38 cellular contexts compared by ENCODE assay signal in the genomic region with DNA sequence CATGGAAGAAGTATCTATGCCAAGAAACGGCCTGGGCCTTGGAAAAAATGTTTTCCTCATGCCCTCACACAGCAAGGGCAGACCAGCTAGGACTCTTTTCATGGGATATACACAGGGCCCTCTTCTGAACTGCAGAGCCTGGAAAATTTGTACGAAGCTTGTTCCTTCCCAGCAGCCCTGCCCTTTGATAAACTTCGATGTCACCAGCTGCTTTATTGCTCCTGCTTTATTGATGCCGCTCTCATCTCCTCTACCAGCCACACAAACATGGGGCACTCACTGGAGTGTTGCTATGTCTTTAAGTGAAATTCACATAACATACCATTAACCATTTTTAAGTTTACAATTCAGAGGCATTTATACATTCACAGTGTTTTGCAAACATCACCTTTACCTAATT.
"Had no signal": no experiment of that assay in that cellular context is flagged by ENCODE, and none has a peak within 500 bp of the region (broad histone marks: within the 10 kb centered on the region; RNA-seq: fewer than 3 reads in every experiment).

No MANE protein-coding gene starts in this region.

- H3K27ac ChIP-seq: ascending aorta, cardiac muscle cell, WERI-Rb-1 had no signal

- H3K9me3 Mint-ChIP-seq: activated naive CD8-positive, alpha-beta T cell treated with anti-CD3 and anti-CD28 coated beads, Interleukin-2, amount 50 U/mL, for 24 hours; activated T-cell treated with anti-CD3 and anti-CD28 coated beads, Interleukin-2, amount 50 U/mL, for 4 hours; activated T-cell treated with anti-CD3 and anti-CD28 coated beads, Interleukin-2, amount 50 U/mL, for 72 hours; activated T-helper 2 cell treated with anti-CD3 and anti-CD28 coated beads, Interferon-gamma antibody, Interleukin-2, Interleukin-4, amounts not matched to agents 10 μg/mL and 5 μg/mL and 100 μg/mL, durations not matched to agents 14 hours and 24 hours and 36 hours; brain; central memory CD8-positive, alpha-beta T cell; T-helper 1 cell treated with Interleukin-12 subunit alpha and Interleukin-12 subunit beta and Interleukin-4 antibody, amounts not matched to agents 30 μg/mL and 1 μg/mL, for 36 hours; T-helper 2 cell treated with Interferon-gamma antibody and Interleukin-4, amounts not matched to agents 5 μg/mL and 100 μg/mL, for 36 hours; WTC11 had no signal

- H3K27me3 ChIP-seq: ascending aorta, cardiac muscle cell had no signal

- H3K4me3 ChIP-seq: ascending aorta, cardiac muscle cell had no signal

- H3K36me3 Mint-ChIP-seq: activated CD8-positive, alpha-beta memory T cell treated with anti-CD3 and anti-CD28 coated beads, Interleukin-2, amount 10 ng/mL, durations not matched to agents 7 days and 5 days; activated naive CD8-positive, alpha-beta T cell; activated naive CD8-positive, alpha-beta T cell treated with anti-CD3 and anti-CD28 coated beads, Interleukin-2, amount 10 ng/mL, durations not matched to agents 7 days and 5 days; brain; WTC11 had no signal

- H3K4me3 Mint-ChIP-seq: activated CD4-positive, alpha-beta memory T cell treated with anti-CD3 and anti-CD28 coated beads, Interleukin-2, amount 10 ng/mL, durations not matched to agents 7 days and 5 days; activated CD4-positive, alpha-beta T cell treated with anti-CD3 and anti-CD28 coated beads for 36 hours; activated CD4-positive, alpha-beta T cell treated with anti-CD3 and anti-CD28 coated beads, Interleukin-2, amount 10 ng/mL, durations not matched to agents 7 days and 5 days; activated CD8-positive, alpha-beta memory T cell treated with anti-CD3 and anti-CD28 coated beads, Interleukin-2, amount 10 ng/mL, durations not matched to agents 7 days and 5 days; activated CD8-positive, alpha-beta T cell treated with anti-CD3 and anti-CD28 coated beads, Interleukin-2, amount 10 ng/mL, durations not matched to agents 7 days and 5 days; activated naive CD8-positive, alpha-beta T cell; activated naive CD8-positive, alpha-beta T cell treated with anti-CD3 and anti-CD28 coated beads, Interleukin-2, amount 10 ng/mL, durations not matched to agents 7 days and 5 days; activated naive CD8-positive, alpha-beta T cell treated with anti-CD3 and anti-CD28 coated beads, Interleukin-2, amount 50 U/mL, for 24 hours; activated T-cell treated with anti-CD3 and anti-CD28 coated beads, Interleukin-2, amount 50 U/mL, for 4 hours; activated T-cell treated with anti-CD3 and anti-CD28 coated beads, Interleukin-2, amount 50 U/mL, for 72 hours; brain; central memory CD8-positive, alpha-beta T cell; T-helper 1 cell treated with Interleukin-12 subunit alpha and Interleukin-12 subunit beta and Interleukin-4 antibody, amounts not matched to agents 30 μg/mL and 1 μg/mL, for 36 hours; T-helper 2 cell treated with Interferon-gamma antibody and Interleukin-4, amounts not matched to agents 5 μg/mL and 100 μg/mL, for 36 hours; WTC11 had no signal

- H3K36me3 ChIP-seq: ascending aorta, cardiac muscle cell, WERI-Rb-1 had no signal

- FAIRE-seq: bronchial epithelial cell had no signal

- H3K27ac Mint-ChIP-seq: activated CD4-positive, alpha-beta memory T cell treated with anti-CD3 and anti-CD28 coated beads, Interleukin-2, amount 10 ng/mL, durations not matched to agents 7 days and 5 days; activated CD4-positive, alpha-beta T cell treated with anti-CD3 and anti-CD28 coated beads for 36 hours; activated CD4-positive, alpha-beta T cell treated with anti-CD3 and anti-CD28 coated beads, Interleukin-2, amount 10 ng/mL, durations not matched to agents 7 days and 5 days; activated CD8-positive, alpha-beta memory T cell treated with anti-CD3 and anti-CD28 coated beads, Interleukin-2, amount 10 ng/mL, durations not matched to agents 7 days and 5 days; activated CD8-positive, alpha-beta T cell treated with anti-CD3 and anti-CD28 coated beads, Interleukin-2, amount 10 ng/mL, durations not matched to agents 7 days and 5 days; activated naive CD8-positive, alpha-beta T cell; activated naive CD8-positive, alpha-beta T cell treated with anti-CD3 and anti-CD28 coated beads, Interleukin-2, amount 10 ng/mL, durations not matched to agents 7 days and 5 days; activated naive CD8-positive, alpha-beta T cell treated with anti-CD3 and anti-CD28 coated beads, Interleukin-2, amount 50 U/mL, for 24 hours; activated T-helper 2 cell treated with anti-CD3 and anti-CD28 coated beads, Interferon-gamma antibody, Interleukin-2, Interleukin-4, amounts not matched to agents 10 μg/mL and 5 μg/mL and 100 μg/mL, durations not matched to agents 14 hours and 24 hours and 36 hours; brain; T-helper 1 cell treated with Interleukin-12 subunit alpha and Interleukin-12 subunit beta and Interleukin-4 antibody, amounts not matched to agents 30 μg/mL and 1 μg/mL, for 36 hours; T-helper 2 cell treated with Interferon-gamma antibody and Interleukin-4, amounts not matched to agents 5 μg/mL and 100 μg/mL, for 36 hours; WTC11 had no signal

- H3K9me3 ChIP-seq: ascending aorta had no signal

- H3K27me3 Mint-ChIP-seq: activated naive CD8-positive, alpha-beta T cell; activated naive CD8-positive, alpha-beta T cell treated with anti-CD3 and anti-CD28 coated beads, Interleukin-2, amount 10 ng/mL, durations not matched to agents 7 days and 5 days; central memory CD8-positive, alpha-beta T cell had no signal

- DNase-seq: activated CD4-positive, alpha-beta memory T cell treated with anti-CD3 and anti-CD28 coated beads, Interleukin-2, amount 10 ng/mL, durations not matched to agents 7 days and 5 days; activated CD4-positive, alpha-beta T cell treated with anti-CD3 and anti-CD28 coated beads for 1 hour; activated CD4-positive, alpha-beta T cell treated with anti-CD3 and anti-CD28 coated beads for 36 hours; activated CD4-positive, alpha-beta T cell treated with anti-CD3 and anti-CD28 coated beads for 48 hours; activated CD4-positive, alpha-beta T cell treated with anti-CD3 and anti-CD28 coated beads, Interleukin-2, amount 10 ng/mL, durations not matched to agents 7 days and 5 days; activated CD4-positive, alpha-beta T cell treated with anti-CD3 and anti-CD28 coated beads, Interleukin-2, amount 50 U/mL, for 48 hours; activated CD4-positive, CD25-positive, alpha-beta regulatory T cell; activated CD8-positive, alpha-beta memory T cell treated with anti-CD3 and anti-CD28 coated beads for 24 hours; activated CD8-positive, alpha-beta memory T cell treated with anti-CD3 and anti-CD28 coated beads, Interleukin-2, amount 10 ng/mL, durations not matched to agents 7 days and 5 days; activated CD8-positive, alpha-beta memory T cell treated with anti-CD3 and anti-CD28 coated beads, Interleukin-2, amount 50 U/mL, for 48 hours; activated CD8-positive, alpha-beta T cell treated with anti-CD3 and anti-CD28 coated beads, Interleukin-2, amount 10 ng/mL, durations not matched to agents 7 days and 5 days; activated effector memory CD4-positive, alpha-beta T cell treated with Interleukin-2 at 50 U/mL for 16 hours; activated gamma-delta T cell; activated naive CD4-positive, alpha-beta T cell treated with anti-CD3 and anti-CD28 coated beads, Interleukin-2, amount 50 U/mL, for 16 hours; activated naive CD4-positive, alpha-beta T cell treated with Interleukin-2 at 50 U/mL for 16 hours; activated naive CD8-positive, alpha-beta T cell treated with anti-CD3 and anti-CD28 coated beads, Interleukin-2, amount 10 ng/mL, durations not matched to agents 7 days and 5 days; activated naive CD8-positive, alpha-beta T cell treated with anti-CD3 and anti-CD28 coated beads, Interleukin-2, amount 50 U/mL, for 24 hours; activated T-cell treated with anti-CD3 and anti-CD28 coated beads, Interleukin-2, amount 50 U/mL, for 4 hours; activated T-cell treated with anti-CD3 and anti-CD28 coated beads, Interleukin-2, amount 50 U/mL, for 72 hours; amygdala; anterior cingulate cortex; caudate nucleus; cerebellar nuclear complex; SW 1271; T-helper 1 cell; T-helper 2 cell; T-helper 9 cell; WERI-Rb-1 had no signal

- H3K4me1 Mint-ChIP-seq: activated CD4-positive, alpha-beta T cell treated with anti-CD3 and anti-CD28 coated beads for 36 hours; activated CD4-positive, alpha-beta T cell treated with anti-CD3 and anti-CD28 coated beads, Interleukin-2, amount 10 ng/mL, durations not matched to agents 7 days and 5 days; activated CD8-positive, alpha-beta memory T cell treated with anti-CD3 and anti-CD28 coated beads, Interleukin-2, amount 10 ng/mL, durations not matched to agents 7 days and 5 days; activated naive CD8-positive, alpha-beta T cell treated with anti-CD3 and anti-CD28 coated beads, Interleukin-2, amount 10 ng/mL, durations not matched to agents 7 days and 5 days; activated naive CD8-positive, alpha-beta T cell treated with anti-CD3 and anti-CD28 coated beads, Interleukin-2, amount 50 U/mL, for 24 hours; central memory CD8-positive, alpha-beta T cell; WTC11 had no signal
